Comparison of ENCODE assay signal across 11 cellular contexts in genomic region chr12:124217508-124217981, GRCh38.
DNase-seq lines count a peak whose midpoint lies in the region; ATAC-seq and TF ChIP-seq lines count a peak whose summit lies in the region.
"Had no signal": no experiment of that assay in that cellular context is flagged by ENCODE, and none has a peak within 500 bp of the region (broad histone marks: within the 10 kb centered on the region; RNA-seq: fewer than 3 reads in every experiment).

No MANE protein-coding gene starts in this region.

- H3K27me3 Mint-ChIP-seq in GM23338 (ENCODE audit: insufficient read depth, low read depth, poor library complexity), result peaks cover 9% of the 10 kb centered on the region

- peaks cover 4% of the 10 kb centered on the region; the same call in 1 of the 2 replicates for H3F3A ChIP-seq in GM23338 (replicated peaks; ENCODE audit: low read depth)

- no peak overlapping the region for H2AFZ ChIP-seq in GM23338

- H3K4me3 ChIP-seq in GM23338 (no peak overlapping the region), epithelial cell of proximal tubule (ENCODE audit: low read depth, low read length) (peak overlapping the region; percentile 42), ovary (no peak overlapping the region)
- H3K4me3 ChIP-seq: lower lobe of right lung, testis had no signal

- no peaks in the 10 kb centered on the region for H4K20me1 ChIP-seq in GM23338 (replicated peaks; ENCODE audit: insufficient read depth)

- TF ChIP-seq POLR2A in ovary (IDR thresholded peaks at IDR 0.05), result no peak

- ATAC-seq in GM23338 (peak; percentile 71), HG02798 (IDR thresholded peaks at IDR 0.05; ENCODE audit: poor library complexity, unreplicated experiment) (no peak), HG02623 (IDR thresholded peaks at IDR 0.05; ENCODE audit: unreplicated experiment) (no peak)
- ATAC-seq: lower lobe of right lung had no signal

- TF ChIP-seq CTCF in GM23338 (conservative IDR thresholded peaks at IDR 0.05; ENCODE audit: low read depth in 2 of 2) (no peak), epithelial cell of proximal tubule (conservative IDR thresholded peaks at IDR 0.05; ENCODE audit: low read depth, low read length) (no peak), ovary (IDR thresholded peaks at IDR 0.05) (no peak)

- H3K4me1 ChIP-seq in GM23338 (ENCODE audit: insufficient read depth) (peaks cover 12% of the 10 kb centered on the region; the same call in 1 of the 2 replicates), ovary (ENCODE audit: insufficient read depth) (no peaks in the 10 kb centered on the region)

- 15 to 39% (median 16%) methylated on average over 22 of the region's 22 CpGs for WGBS in ovary, 3 donors

- H3K27ac Mint-ChIP-seq in GM23338, result no peak overlapping the region
- H3K27ac Mint-ChIP-seq: activated naive CD4-positive, alpha-beta T cell treated with anti-CD3 and anti-CD28 coated beads for 36 hours had no signal

- intact Hi-C loops in ovary (cut with DNase I), result no loop called here

- H3K4me3 Mint-ChIP-seq in GM23338, result no peak overlapping the region
- H3K4me3 Mint-ChIP-seq: activated naive CD4-positive, alpha-beta T cell treated with anti-CD3 and anti-CD28 coated beads for 36 hours had no signal

- peaks cover 3% of the 10 kb centered on the region; the same call in 1 of the 2 replicates for H3K36me3 ChIP-seq in GM23338 (ENCODE audit: insufficient read depth)
- no peaks in the 10 kb centered on the region for H3K36me3 ChIP-seq in ovary
- H3K36me3 ChIP-seq: lower lobe of right lung had no signal

- no peak overlapping the region for H3K4me2 ChIP-seq in GM23338

- no peak overlapping the region for H3K27ac ChIP-seq in GM23338 (ENCODE audit: low read depth)
- no peak overlapping the region for H3K27ac ChIP-seq in ovary
- H3K27ac ChIP-seq: lower lobe of right lung, testis had no signal

- peaks cover 13% of the 10 kb centered on the region for H3K36me3 Mint-ChIP-seq in GM23338 (ENCODE audit: low read depth)

- H3K79me2 ChIP-seq in GM23338 (replicated peaks; ENCODE audit: insufficient read depth), result no peaks in the 10 kb centered on the region

- no peaks in the 10 kb centered on the region for H3K9me2 ChIP-seq in GM23338 (ENCODE audit: insufficient read depth)

- DNase-seq in GM23338 (ENCODE audit: low spot score), result peak; percentile 28
- DNase-seq in NCI-H748 (lab: John Stamatoyannopoulos, UW; ENCODE audit: unreplicated experiment), result peak; percentile 45
- no peak for DNase-seq in epithelial cell of proximal tubule (ENCODE audit: low read depth)
- DNase-seq in putamen (ENCODE audit: low spot score), result peak; percentile 75
- DNase-seq in OCI-M2 (lab: John Stamatoyannopoulos, UW; ENCODE audit: unreplicated experiment), result no peak
- no peak for DNase-seq in ovary
- DNase-seq: activated naive CD4-positive, alpha-beta T cell treated with anti-CD3 and anti-CD28 coated beads for 36 hours; lower lobe of right lung; testis had no signal

- H3K27me3 ChIP-seq in GM23338 (ENCODE audit: insufficient read depth), result no peaks in the 10 kb centered on the region
- no peaks in the 10 kb centered on the region for H3K27me3 ChIP-seq in ovary
- H3K27me3 ChIP-seq: testis had no signal

- TF ChIP-seq EP300 in ovary (IDR thresholded peaks at IDR 0.05), result no peak

- H3K4me1 Mint-ChIP-seq in GM23338, result peaks cover 6% of the 10 kb centered on the region

- H3K9me3 Mint-ChIP-seq in GM23338, result peaks cover 42% of the 10 kb centered on the region

- H3K9me3 ChIP-seq in ovary, result peaks cover 0 to 3% of the 10 kb centered on the region in 2 donors
- H3K9me3 ChIP-seq: testis had no signal

TF ChIP-seq in GM23338, 12 proteins besides CTCF, POLR2A, EP300 and RAD21:
- TF ChIP-seq EZH2phosphoT487 (IDR thresholded peaks at IDR 0.05; ENCODE audit: unreplicated experiment) (no peak), ZNF114 (CRISPR knock-in tag; IDR thresholded peaks at IDR 0.05) (no peak), JUNB (IDR thresholded peaks at IDR 0.05; ENCODE audit: unreplicated experiment) (no peak), REST (IDR thresholded peaks at IDR 0.05; ENCODE audit: unreplicated experiment) (no peak)
TF ChIP-seq in GM23338: peak in this region for 0.

Comparison
In these comparisons a context has a peak if more than half of its experiments do, and no peak if none do; other contexts are left out.
1. DNase-seq: peak in GM23338 (single experiment), NCI-H748 (single experiment) and putamen (single experiment); none in epithelial cell of proximal tubule (single experiment), OCI-M2 (single experiment) and ovary (0 of 5).